23 cellular contexts compared by ENCODE assay signal in the genomic region with DNA sequence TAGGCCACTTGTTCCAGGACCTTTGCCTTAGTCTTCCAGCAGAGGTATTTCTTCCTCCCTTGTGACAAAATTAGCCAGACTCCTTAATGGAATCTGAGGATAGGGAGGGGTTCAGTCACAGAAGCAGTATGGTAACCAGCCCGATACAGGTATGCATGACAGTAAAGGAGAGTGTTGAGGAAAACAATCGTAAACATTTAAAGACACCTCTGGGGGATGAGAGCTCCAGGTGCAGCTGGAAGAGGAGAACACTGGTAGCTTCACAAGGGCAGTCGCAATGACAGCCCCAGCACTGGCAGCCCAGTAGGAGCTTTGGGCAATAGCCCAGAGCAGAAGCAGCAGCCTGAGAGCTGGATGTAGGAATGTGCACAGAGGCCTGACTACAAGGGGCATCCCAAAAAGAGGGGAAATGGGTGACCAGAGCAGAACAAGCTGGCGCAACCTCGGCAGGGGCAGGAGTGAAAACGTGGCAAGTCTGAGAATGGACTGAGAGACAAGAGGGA.
DNase-seq lines count a peak whose midpoint lies in the region; ATAC-seq and TF ChIP-seq lines count a peak whose summit lies in the region.
"Had no signal": no experiment of that assay in that cellular context is flagged by ENCODE, and none has a peak within 500 bp of the region (broad histone marks: within the 10 kb centered on the region; RNA-seq: fewer than 3 reads in every experiment).

No MANE protein-coding gene starts in this region.

- CTCF ChIA-PET in PC-9 (lab: Charles Lee) = interaction anchor here (0.6 kb wide), 1 partner anchor 479 kb away, joined by 3 read pairs; no protein-coding TSS in a partner anchor

- no peaks in the 10 kb centered on the region for H3K79me1 ChIP-seq in mesenchymal stem cell (replicated peaks; ENCODE audit: low read length, poor library complexity, severe bottlenecking)

- H3K27ac ChIP-seq in PC-9 (no peak overlapping the region), mesenchymal stem cell (ENCODE audit: low read length, poor library complexity, severe bottlenecking) (no peak overlapping the region), upper lobe of left lung (no peak overlapping the region)

- H2BK5ac ChIP-seq in mesenchymal stem cell (ENCODE audit: low read depth, low read length, poor library complexity, severe bottlenecking) = no peak overlapping the region

- H2AFZ ChIP-seq in PC-9 (no peak overlapping the region), mesenchymal stem cell (ENCODE audit: low read depth, low read length) (no peak overlapping the region)

- no peak overlapping the region for H3K4ac ChIP-seq in mesenchymal stem cell (ENCODE audit: low read depth in 1 of 2, low read length in 2 of 2)

- DNase-seq in left ventricle myocardium superior = peak; percentile 25
- DNase-seq in left cardiac atrium = no peak
- no peak for DNase-seq in PC-9
- no peak for DNase-seq in mesenchymal stem cell
- no peak for DNase-seq in SHP77 treated with DMSO at 0.1 percent for 48 hours (lab: John Stamatoyannopoulos, UW)
- no peak for DNase-seq in upper lobe of left lung
- DNase-seq in NCI-H1694 (lab: John Stamatoyannopoulos, UW) = no peak
- DNase-seq: DMS153; DND-41; HFFc6; KG1; MG63; NCI-H1105 treated with DMSO at 0.1 percent for 48 hours; NCI-H146; NCI-H2029 treated with DMSO at 0.1 percent for 48 hours; NCI-H446 treated with DMSO at 0.1 percent for 48 hours; NCI-H526; NCI-H82; NK-92 treated with Interleukin-12 subunit alpha and Interleukin-12 subunit beta, amount 100 ng/mL, for 24 hours; RPMI8226; SIG-M5; SK-N-SH had no signal

- no peak overlapping the region for H3K4me3 ChIP-seq in PC-9
- no peak overlapping the region for H3K4me3 ChIP-seq in mesenchymal stem cell (ENCODE audit: insufficient read depth in 1 of 2, low read depth in 1 of 2, low read length in 2 of 2)
- no peak overlapping the region for H3K4me3 ChIP-seq in upper lobe of left lung
- H3K4me3 ChIP-seq: HAP-1, MG63 had no signal

- no peak overlapping the region for H2BK120ac ChIP-seq in mesenchymal stem cell (ENCODE audit: low read depth, low read length)

- H3K9ac ChIP-seq in mesenchymal stem cell (ENCODE audit: low read length) = no peak overlapping the region
- H3K9ac ChIP-seq: SK-N-SH had no signal

- H3K36me3 ChIP-seq in PC-9 (ENCODE audit: low read depth) = no peaks in the 10 kb centered on the region
- no peaks in the 10 kb centered on the region for H3K36me3 ChIP-seq in mesenchymal stem cell (ENCODE audit: control insufficient read depth in 1 of 2, insufficient read depth in 2 of 2, low read depth in 1 of 2, low read length in 2 of 2)
- no peaks in the 10 kb centered on the region for H3K36me3 ChIP-seq in upper lobe of left lung
- H3K36me3 ChIP-seq: HAP-1, MG63 had no signal

- WGBS in mesenchymal stem cell = 91% methylated on average over 6 of the region's 6 CpGs
- WGBS in upper lobe of left lung, 2 donors = 87 to 97% methylated on average over 6 of the region's 6 CpGs

- no peak overlapping the region for H3K14ac ChIP-seq in mesenchymal stem cell (ENCODE audit: low read length in 2 of 2)

- H2AK5ac ChIP-seq in mesenchymal stem cell (ENCODE audit: low read length, severe bottlenecking) = no peak overlapping the region

- H4K8ac ChIP-seq in mesenchymal stem cell (ENCODE audit: low read length) = no peak overlapping the region

- H3F3A ChIP-seq in PC-9 (ENCODE audit: insufficient read depth, low read depth) = peaks cover 3% of the 10 kb centered on the region; the same call in 1 of the 2 replicates

- H3K9me2 ChIP-seq in PC-9 (ENCODE audit: insufficient read depth) = no peaks in the 10 kb centered on the region
- H3K9me2 ChIP-seq: SK-N-SH had no signal

- H3K9me3 ChIP-seq in PC-9 (ENCODE audit: insufficient read depth, low read depth) (peaks cover 3% of the 10 kb centered on the region; the same call in 1 of the 2 replicates), mesenchymal stem cell (ENCODE audit: control insufficient read depth, low read length) (peaks cover 3% of the 10 kb centered on the region), upper lobe of left lung (no peaks in the 10 kb centered on the region)
- H3K9me3 ChIP-seq: HAP-1, MG63, SK-N-SH had no signal

- no peak for TF ChIP-seq EP300 in upper lobe of left lung (IDR thresholded peaks at IDR 0.05)

- no peaks in the 10 kb centered on the region for H3K79me2 ChIP-seq in PC-9 (ENCODE audit: low read depth)

- H4K91ac ChIP-seq in mesenchymal stem cell (ENCODE audit: low read length) = no peak overlapping the region

- TF ChIP-seq POLR2A in upper lobe of left lung (IDR thresholded peaks at IDR 0.05) = no peak

- no peak overlapping the region for H3K18ac ChIP-seq in mesenchymal stem cell (ENCODE audit: low read depth in 1 of 2, low read length in 2 of 2)

- POLR2A ChIA-PET in PC-9 (lab: Charles Lee; ENCODE audit: unreplicated experiment) = no interaction called here

- BruUV-seq in PC-9 (replicated peaks; lab: Mats Ljungman, UMichigan) = no TSS peak

- TF ChIP-seq CTCF in PC-9 (conservative IDR thresholded peaks at IDR 0.05) (no peak), upper lobe of left lung (IDR thresholded peaks at IDR 0.05) (no peak)

- H4K20me1 ChIP-seq in PC-9 (ENCODE audit: insufficient read depth) = no peaks in the 10 kb centered on the region

- no peak overlapping the region for H3K23ac ChIP-seq in mesenchymal stem cell (ENCODE audit: low read length in 2 of 2)

- H3K4me2 ChIP-seq in PC-9 = peak overlapping the region; percentile 13; the same call in 1 of the 2 replicates
- H3K4me2 ChIP-seq in mesenchymal stem cell (ENCODE audit: low read length, poor library complexity, severe bottlenecking) = no peak overlapping the region
- H3K4me2 ChIP-seq: SK-N-SH had no signal

- H2BK12ac ChIP-seq in mesenchymal stem cell (ENCODE audit: low read length in 2 of 2) = peak overlapping the region; percentile 6 to 20

- intact Hi-C loops in left ventricle myocardium superior (cut with micrococcal nuclease) = no loop called here
- intact Hi-C loops in left cardiac atrium (cut with DNase I) = no loop called here
- intact Hi-C loops in PC-9 (cut with micrococcal nuclease; ENCODE audit: unreplicated experiment) = no loop called here

- H2BK15ac ChIP-seq in mesenchymal stem cell (ENCODE audit: low read depth, poor library complexity, severe bottlenecking) = no peak overlapping the region

- ATAC-seq in left ventricle myocardium superior = peak; percentile 72
- ATAC-seq in left cardiac atrium = no peak
- ATAC-seq in upper lobe of left lung (ENCODE audit: low FRiP score in 2 of 2) = no peak

- H3K27me3 ChIP-seq in PC-9 (ENCODE audit: insufficient read depth, low read depth) (no peaks in the 10 kb centered on the region), mesenchymal stem cell (ENCODE audit: control insufficient read depth in 1 of 2, insufficient read depth in 1 of 2, low read length in 2 of 2) (no peaks in the 10 kb centered on the region), upper lobe of left lung (no peaks in the 10 kb centered on the region)
- H3K27me3 ChIP-seq: MG63 had no signal

- H3K4me1 ChIP-seq in PC-9 (replicated peaks; ENCODE audit: insufficient read depth) (peaks cover 11% of the 10 kb centered on the region), mesenchymal stem cell (ENCODE audit: control insufficient read depth, insufficient read depth, low read depth, low read length) (no peaks in the 10 kb centered on the region), upper lobe of left lung (peaks cover 0 to 5% (median 3%) of the 10 kb centered on the region in 4 donors)
- H3K4me1 ChIP-seq: HAP-1 had no signal
